Comparison of ENCODE assay signal across 8 cellular contexts in the genomic region with DNA sequence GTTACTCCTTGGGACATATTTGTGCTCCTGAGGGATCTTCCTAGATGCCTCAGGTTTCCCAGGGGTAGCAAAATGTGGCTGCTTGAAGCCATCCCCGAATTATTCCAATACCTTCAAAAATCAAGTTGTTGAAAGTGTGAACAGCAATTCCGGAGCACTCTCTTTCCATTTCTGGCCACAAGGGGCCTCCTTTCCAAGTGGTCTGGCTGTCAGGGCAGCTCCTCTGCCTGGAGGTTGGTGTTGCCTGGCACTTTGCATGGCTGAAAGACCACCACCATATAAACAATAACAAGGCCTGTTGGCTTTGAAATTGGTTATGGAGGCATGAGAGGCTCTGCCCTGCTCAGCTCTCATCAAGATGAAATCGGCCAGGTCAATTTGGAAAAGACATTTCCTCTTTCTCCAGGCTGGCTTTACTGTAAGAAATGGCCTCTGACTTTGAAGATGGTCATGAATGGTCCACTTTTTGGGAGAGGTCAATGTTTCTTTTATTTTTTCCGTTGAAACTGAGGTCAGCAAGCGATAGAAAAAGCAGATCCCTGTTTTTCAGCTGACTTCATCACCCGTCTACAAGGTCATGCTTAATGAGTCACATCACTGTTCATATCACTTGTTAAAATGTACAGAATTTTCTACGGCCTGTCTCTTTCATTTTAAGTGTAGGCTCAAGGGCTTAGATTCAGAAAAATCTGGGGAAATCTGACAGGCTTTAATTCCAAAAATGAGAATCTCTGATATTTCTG.
DNase-seq lines count a peak whose midpoint lies in the region; ATAC-seq, FAIRE-seq and TF ChIP-seq lines count a peak whose summit lies in the region.
"Had no signal": no experiment of that assay in that cellular context is flagged by ENCODE, and none has a peak within 500 bp of the region (broad histone marks: within the 10 kb centered on the region; RNA-seq: fewer than 3 reads in every experiment).

No MANE protein-coding gene starts in this region.

- H3K4me3 Mint-ChIP-seq in progenitor cell of endocrine pancreas (ENCODE audit: low read depth) = no peak overlapping the region
- H3K4me3 Mint-ChIP-seq in effector memory CD8-positive, alpha-beta T cell = no peak overlapping the region

- intact Hi-C loops in dorsolateral prefrontal cortex (cut with DNase I) = no loop called here
- intact Hi-C loops in tibial artery (cut with DNase I; ENCODE audit: low total_unique reads) = no loop called here

- no peak for DNase-seq in GM12892 (ENCODE audit: insufficient read length)
- peak; percentile 1 for DNase-seq in NCI-H146 treated with DMSO at 0.1 percent for 48 hours (lab: John Stamatoyannopoulos, UW; ENCODE audit: unreplicated experiment)
- DNase-seq in dorsolateral prefrontal cortex = no peak
- no peak for DNase-seq in progenitor cell of endocrine pancreas (ENCODE audit: low spot score, unreplicated experiment)
- no peak for DNase-seq in pons (ENCODE audit: low spot score)
- DNase-seq in tibial artery = no peak
- no peak for DNase-seq in effector memory CD8-positive, alpha-beta T cell
- DNase-seq: activated CD4-positive, alpha-beta T cell treated with anti-CD3 and anti-CD28 coated beads for 48 hours had no signal

- H3K36me3 Mint-ChIP-seq in progenitor cell of endocrine pancreas (ENCODE audit: insufficient read depth) = peaks cover 3% of the 10 kb centered on the region
- H3K36me3 Mint-ChIP-seq in effector memory CD8-positive, alpha-beta T cell (ENCODE audit: insufficient read depth) = no peaks in the 10 kb centered on the region

- peaks cover 10% of the 10 kb centered on the region for H3K4me1 Mint-ChIP-seq in progenitor cell of endocrine pancreas (ENCODE audit: low read depth)
- H3K4me1 Mint-ChIP-seq in effector memory CD8-positive, alpha-beta T cell (ENCODE audit: low read depth in 2 of 2) = no peaks in the 10 kb centered on the region

- peak in 45 of 56 donors; percentile 14 to 54 (median 35) for TF ChIP-seq CTCF in dorsolateral prefrontal cortex (IDR thresholded peaks at IDR 0.05 in 54 of 56, conservative IDR thresholded peaks at IDR 0.05 in 2 of 56; ENCODE audit: low read depth in 1 of 56, partially characterized antibody in 56 of 56)
- peak; percentile 56 for TF ChIP-seq CTCF in progenitor cell of endocrine pancreas (IDR thresholded peaks at IDR 0.05; ENCODE audit: unreplicated experiment)
- no peak for TF ChIP-seq CTCF in tibial artery (IDR thresholded peaks at IDR 0.05)

- H3K27me3 Mint-ChIP-seq in progenitor cell of endocrine pancreas = no peaks in the 10 kb centered on the region
- no peaks in the 10 kb centered on the region for H3K27me3 Mint-ChIP-seq in effector memory CD8-positive, alpha-beta T cell

- peaks cover 0 to 7% (median 5%) of the 10 kb centered on the region in 4 donors for H3K4me1 ChIP-seq in tibial artery

- no peak overlapping the region for H3K27ac Mint-ChIP-seq in progenitor cell of endocrine pancreas
- no peak overlapping the region for H3K27ac Mint-ChIP-seq in effector memory CD8-positive, alpha-beta T cell

- H3K4me3 ChIP-seq in dorsolateral prefrontal cortex (no peak overlapping the region), tibial artery (no peak overlapping the region)

- peak; percentile 56 for FAIRE-seq in GM12892 (lab: Jason Lieb, UNC)

- H3K36me3 ChIP-seq in tibial artery = no peaks in the 10 kb centered on the region

- no peaks in the 10 kb centered on the region for H3K27me3 ChIP-seq in dorsolateral prefrontal cortex
- H3K27me3 ChIP-seq in tibial artery = no peaks in the 10 kb centered on the region

- no peaks in the 10 kb centered on the region for H3K9me3 ChIP-seq in tibial artery

- H3K9me3 Mint-ChIP-seq in progenitor cell of endocrine pancreas (ENCODE audit: low read depth) = peaks cover 7% of the 10 kb centered on the region
- peaks cover 0 to 9% of the 10 kb centered on the region in 2 donors for H3K9me3 Mint-ChIP-seq in effector memory CD8-positive, alpha-beta T cell

- ATAC-seq in effector memory CD8-positive, alpha-beta T cell (replicated peaks) = no peak

- no peak for TF ChIP-seq POLR2A in GM12892 (IDR thresholded peaks at IDR 0.05; ENCODE audit: low read depth, low read length)

- H3K27ac ChIP-seq in dorsolateral prefrontal cortex (no peak overlapping the region), tibial artery (no peak overlapping the region)

Comparison
In these comparisons a context has a peak if more than half of its experiments do, and no peak if none do; other contexts are left out.
1. CTCF ChIP-seq: peak in dorsolateral prefrontal cortex (45 of 56) and progenitor cell of endocrine pancreas (single experiment); none in tibial artery (0 of 2).